Comparison of ENCODE assay signal across 8 cellular contexts in the genomic region with DNA sequence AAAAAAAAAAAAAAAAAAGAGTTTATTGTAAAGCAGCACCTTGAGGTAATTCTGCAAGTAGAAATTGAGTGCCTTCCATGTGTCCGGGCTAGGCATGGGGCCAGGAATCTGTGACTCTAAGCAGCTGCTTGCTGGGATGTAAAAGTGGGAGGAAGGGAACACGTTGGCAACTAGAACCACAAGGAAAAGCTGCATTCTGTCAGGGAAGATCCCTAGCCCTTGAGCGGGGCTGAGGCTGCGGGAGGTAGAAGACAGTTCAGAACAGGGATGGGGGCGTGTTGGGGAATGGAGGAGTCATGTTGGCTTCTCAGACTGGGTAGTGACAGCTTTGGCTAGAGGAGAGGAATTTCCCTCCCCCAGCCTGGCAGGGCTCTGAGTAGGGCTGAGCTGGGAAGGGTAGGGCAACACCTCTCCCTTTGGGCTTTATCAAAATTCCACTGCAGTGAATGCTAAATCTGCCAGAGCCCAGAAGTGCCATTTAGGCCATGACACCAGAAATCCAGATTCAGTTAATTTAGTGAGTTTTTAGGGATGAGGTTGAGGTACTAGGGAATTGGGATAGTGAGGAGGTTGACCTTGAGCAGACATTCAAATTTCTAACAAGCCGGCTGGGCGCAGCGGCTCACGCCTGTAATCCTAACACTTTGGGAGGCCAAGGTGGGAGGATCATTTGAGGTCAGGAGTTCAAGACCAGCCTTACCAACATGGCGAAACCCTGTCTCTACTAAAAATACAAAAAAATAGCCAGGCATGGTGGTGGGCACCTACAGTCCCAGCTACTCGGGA. TPM values are rescaled to one million over a fixed set of nuclear protein-coding genes. Genes with fewer than 3 reads are reported as not detected.
DNase-seq lines count a peak whose midpoint lies in the region; ATAC-seq and TF ChIP-seq lines count a peak whose summit lies in the region.

No MANE protein-coding gene starts in this region.

- H3K4me1 ChIP-seq in A673 (ENCODE audit: insufficient read depth, low read length, poor library complexity, severe bottlenecking) (peaks cover 29% of the 10 kb centered on the region), esophagus (ENCODE audit: control insufficient read depth in 2 of 2, insufficient read depth in 2 of 2, low read length in 1 of 2) (peaks cover 0 to 7% of the 10 kb centered on the region in 2 donors), mucosa of descending colon (ENCODE audit: low read depth) (peaks cover 13% of the 10 kb centered on the region)

- TF ChIP-seq CTCF in A673 (conservative IDR thresholded peaks at IDR 0.05; ENCODE audit: low read depth, low read length) (no peak), mucosa of descending colon (IDR thresholded peaks at IDR 0.05) (no peak)

- 41 to 52% methylated on average over 11 of the region's 11 CpGs for WGBS in esophagus, 2 donors

- H3K27me3 ChIP-seq in A673 (replicated peaks; ENCODE audit: insufficient read depth, low read depth, low read length, poor library complexity) (no peaks in the 10 kb centered on the region), esophagus (ENCODE audit: control insufficient read depth in 1 of 2, insufficient read depth in 2 of 2, low read length in 2 of 2) (no peaks in the 10 kb centered on the region)

- no peaks in the 10 kb centered on the region for H3K9me3 ChIP-seq in A673 (ENCODE audit: low read depth, low read length, poor library complexity, severe bottlenecking)
- no peaks in the 10 kb centered on the region for H3K9me3 ChIP-seq in esophagus (ENCODE audit: control insufficient read depth in 2 of 2, insufficient read depth in 1 of 2, low read depth in 1 of 2, low read length in 1 of 2)
- H3K9me3 ChIP-seq in mucosa of descending colon = no peaks in the 10 kb centered on the region

- H3K4me3 ChIP-seq in A673 (ENCODE audit: low read depth, low read length, poor library complexity, severe bottlenecking) = no peak overlapping the region
- H3K4me3 ChIP-seq in esophagus (ENCODE audit: low read depth in 1 of 2, low read length in 2 of 2) = no peak overlapping the region
- H3K4me3 ChIP-seq in mucosa of descending colon = no peak overlapping the region

- peak overlapping the region; percentile 1 for H3K27ac ChIP-seq in A673 (ENCODE audit: low read depth, low read length, poor library complexity, severe bottlenecking)
- H3K27ac ChIP-seq in esophagus (ENCODE audit: low read depth in 2 of 2, low read length in 1 of 2) = peak overlapping the region; percentile 72 to 80

- ATAC-seq in mucosa of descending colon (no peak), HG02588 (IDR thresholded peaks at IDR 0.05; ENCODE audit: unreplicated experiment) (no peak), HG03469 (IDR thresholded peaks at IDR 0.05; ENCODE audit: unreplicated experiment) (no peak), HG02870 (IDR thresholded peaks at IDR 0.05; ENCODE audit: unreplicated experiment) (no peak), left lobe of liver (no peak)

- peak; percentile 21 for DNase-seq in A673 (ENCODE audit: low spot score)
- peak; percentile 34 for DNase-seq in NCI-H2029 treated with DMSO at 0.1 percent for 48 hours (lab: John Stamatoyannopoulos, UW)
- DNase-seq in mucosa of descending colon = peak; percentile 52 to 68 (median 60)
- no peak for DNase-seq in left lobe of liver (ENCODE audit: low spot score)

- H3K36me3 ChIP-seq in A673 (ENCODE audit: insufficient read depth, low read length, poor library complexity, severe bottlenecking) (no peaks in the 10 kb centered on the region), esophagus (ENCODE audit: control insufficient read depth in 2 of 2, insufficient read depth in 2 of 2, low read length in 1 of 2) (no peaks in the 10 kb centered on the region), mucosa of descending colon (ENCODE audit: low read depth) (no peaks in the 10 kb centered on the region)

- no TSS peak for BruUV-seq in A673 (replicated peaks; lab: Mats Ljungman, UMichigan)

- intact Hi-C loops in A673 (cut with micrococcal nuclease; ENCODE audit: unreplicated experiment) = no loop called here
- intact Hi-C loops in mucosa of descending colon (cut with DNase I, micrococcal nuclease) = no loop called here

- CTCF ChIA-PET in A673 (lab: Charles Lee) = interaction anchor here (0.7 kb wide), 1 partner anchor 1057 kb away, joined by 6 read pairs; no protein-coding TSS in a partner anchor

- POLR2A ChIA-PET in A673 (lab: Charles Lee; ENCODE audit: low non-redundant PET) = no interaction called here

RNA-seq across cellular contexts. Expression of a gene that starts 3.4 kb away (rescaled TPM):
- total RNA-seq in A673 (2021) (35.2 and 37.8 TPM in 2 replicates), mucosa of descending colon (10 to 100 TPM; 34.0 to 59.6 (median 35.9) TPM), left lobe of liver (9.8 TPM)
- 10 to 100 TPM; 10.8 to 24.9 TPM for polyA plus RNA-seq in esophagus

RNA-seq across cellular contexts. Expression of a gene that starts 13.4 kb away (rescaled TPM):
- total RNA-seq in A673 (2021) (67.4 and 70.5 TPM in 2 replicates), mucosa of descending colon (10 to 100 TPM; 16.8 to 29.2 (median 17.9) TPM), left lobe of liver (7.6 TPM)
- 1 to 10 TPM; 6.1 to 8.1 TPM for polyA plus RNA-seq in esophagus
